Comparison of ENCODE assay signal across 25 cellular contexts in genomic region chr20:53064935-53065334, GRCh38.
"Had no signal": no experiment of that assay in that cellular context is flagged by ENCODE, and none has a peak within 500 bp of the region (broad histone marks: within the 10 kb centered on the region; RNA-seq: fewer than 3 reads in every experiment).

No MANE protein-coding gene starts in this region.

- ATAC-seq: left lobe of liver; mucosa of descending colon; natural killer cell treated with Interleukin-12 subunit alpha and Interleukin-12 subunit beta and Interleukin-15 and Interleukin-18, amount 100 ng/mL, for 72 hours; sciatic nerve; stimulated activated naive CD8-positive, alpha-beta T cell treated with anti-CD3 and anti-CD28 coated beads, Interleukin-15, amount 100 ng/mL, for 72 hours; upper lobe of right lung had no signal

- H3K9me3 Mint-ChIP-seq: natural killer cell treated with Interleukin-12 subunit alpha and Interleukin-12 subunit beta and Interleukin-15 and Interleukin-18, amount 100 ng/mL, for 72 hours; neural progenitor cell had no signal

- H3K36me3 Mint-ChIP-seq: natural killer cell treated with Interleukin-12 subunit alpha and Interleukin-12 subunit beta and Interleukin-15 and Interleukin-18, amount 100 ng/mL, for 72 hours; neural progenitor cell had no signal

- H3K4me2 ChIP-seq: neural progenitor cell, smooth muscle cell had no signal

- H3K4me1 ChIP-seq: parathyroid adenoma, suprapubic skin, transverse colon, upper lobe of right lung, uterus had no signal

- H3K36me3 ChIP-seq: neural progenitor cell, suprapubic skin, transverse colon, upper lobe of right lung, uterus had no signal

- FAIRE-seq: frontal cortex, kidney had no signal

- H3K4me3 Mint-ChIP-seq: mesothelial cell of epicardium; naive B cell; natural killer cell treated with Interleukin-12 subunit alpha and Interleukin-12 subunit beta and Interleukin-15 and Interleukin-18, amount 100 ng/mL, for 72 hours; neural progenitor cell; stimulated activated naive CD8-positive, alpha-beta T cell treated with anti-CD3 and anti-CD28 coated beads, Interleukin-15, amount 100 ng/mL, for 72 hours had no signal

- H3K4me3 ChIP-seq: dorsolateral prefrontal cortex, mucosa of descending colon, neural progenitor cell, smooth muscle cell, suprapubic skin, transverse colon, upper lobe of right lung, uterus had no signal

- DNase-seq: dorsolateral prefrontal cortex; effector CD4-positive, alpha-beta T cell; kidney; mesenchymal stem cell; mucosa of descending colon; naive B cell; stimulated activated CD4-positive, alpha-beta T cell treated with anti-CD3 and anti-CD28 coated beads, Interleukin-12 subunit alpha, Interleukin-12 subunit beta, amount 100 ng/mL, for 4 hours; stimulated activated CD4-positive, alpha-beta T cell treated with anti-CD3 and anti-CD28 coated beads, Interleukin-1b, Interleukin-23, amount 100 ng/mL, for 48 hours; stimulated activated CD4-positive, alpha-beta T cell treated with anti-CD3 and anti-CD28 coated beads, Interleukin-4, amount 100 ng/mL, for 1 hour; stimulated activated CD8-positive, alpha-beta memory T cell treated with anti-CD3 and anti-CD28 coated beads, Interleukin-4, amount 100 ng/mL, for 48 hours; stimulated activated naive CD4-positive, alpha-beta T cell; stimulated activated naive CD8-positive, alpha-beta T cell treated with anti-CD3 and anti-CD28 coated beads, Interleukin-15, amount 100 ng/mL, for 72 hours; transverse colon; upper lobe of right lung; uterus had no signal

- H3K79me2 ChIP-seq: parathyroid adenoma had no signal

- H3K27ac ChIP-seq: dorsolateral prefrontal cortex, neural progenitor cell, parathyroid adenoma, suprapubic skin, transverse colon, upper lobe of right lung, uterus had no signal

- H2AFZ ChIP-seq: neural progenitor cell, parathyroid adenoma had no signal

- H3K9me3 ChIP-seq: mucosa of descending colon, transverse colon, upper lobe of right lung, uterus had no signal

- H3K27me3 Mint-ChIP-seq: progenitor cell of endocrine pancreas had no signal

- H3K4me1 Mint-ChIP-seq: naive B cell; neural progenitor cell; stimulated activated naive CD8-positive, alpha-beta T cell treated with anti-CD3 and anti-CD28 coated beads, Interleukin-15, amount 100 ng/mL, for 72 hours had no signal

- H3K27me3 ChIP-seq: neural progenitor cell, suprapubic skin, transverse colon, upper lobe of right lung, uterus had no signal

- H3K27ac Mint-ChIP-seq: mesothelial cell of epicardium; naive B cell; natural killer cell treated with Interleukin-12 subunit alpha and Interleukin-12 subunit beta and Interleukin-15 and Interleukin-18, amount 100 ng/mL, for 72 hours; neural progenitor cell; progenitor cell of endocrine pancreas had no signal

- H3K9ac ChIP-seq: neural progenitor cell, parathyroid adenoma had no signal
